Comparison of ENCODE assay signal across 29 cellular contexts in the genomic region with DNA sequence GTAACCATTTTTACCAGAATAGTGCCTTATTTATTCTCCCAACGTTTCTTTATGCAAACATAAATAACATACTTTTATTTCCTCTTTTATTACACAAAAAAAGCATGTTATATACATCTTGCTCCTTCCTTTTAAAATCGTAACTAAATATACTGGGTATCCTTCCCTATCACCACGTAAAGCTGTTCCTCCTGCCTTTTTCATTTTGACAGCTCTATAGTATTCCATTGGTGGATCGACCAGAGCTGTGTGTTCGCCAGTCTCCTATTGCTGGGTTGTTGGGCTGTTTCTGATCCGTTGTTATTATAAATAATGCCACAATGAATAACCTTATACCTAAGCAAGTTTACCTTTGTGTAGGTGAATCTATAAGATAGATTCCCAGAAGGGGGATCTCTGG.
"Had no signal": no experiment of that assay in that cellular context is flagged by ENCODE, and none has a peak within 500 bp of the region (broad histone marks: within the 10 kb centered on the region; RNA-seq: fewer than 3 reads in every experiment).

No MANE protein-coding gene starts in this region.

- DNase-seq: activated CD4-positive, alpha-beta memory T cell treated with anti-CD3 and anti-CD28 coated beads for 36 hours; activated CD4-positive, alpha-beta T cell treated with anti-CD3 and anti-CD28 coated beads, Interleukin-2, amount 10 ng/mL, durations not matched to agents 24 days and 14 days; activated CD4-positive, CD25-positive, alpha-beta regulatory T cell treated with anti-CD3 and anti-CD28 coated beads, Interleukin-2, amount 50 U/mL, for 72 hours; activated gamma-delta T cell treated with Interleukin-2 at 50 U/mL for 16 hours; activated naive CD4-positive, alpha-beta T cell treated with anti-CD3 and anti-CD28 coated beads, Interleukin-2, amount 50 U/mL, for 16 hours; activated T-cell treated with anti-CD3 and anti-CD28 coated beads, Interleukin-2, amount 50 U/mL, for 4 hours; aorta; body of pancreas; cerebellar nuclear complex; dorsolateral prefrontal cortex; effector memory CD4-positive, alpha-beta T cell; islet precursor cell; left ventricle myocardium inferior; nucleus accumbens; psoas muscle; sigmoid colon; stimulated activated CD4-positive, alpha-beta T cell treated with anti-CD3 and anti-CD28 coated beads, Interleukin-4, amount 100 ng/mL, for 24 hours; T-helper 2 cell; upper lobe of left lung had no signal

- H3K27me3 Mint-ChIP-seq: activated CD4-positive, alpha-beta memory T cell treated with anti-CD3 and anti-CD28 coated beads for 36 hours; activated CD4-positive, alpha-beta T cell treated with anti-CD3 and anti-CD28 coated beads, Interleukin-2, amount 10 ng/mL, durations not matched to agents 24 days and 14 days; activated T-helper 17 cell treated with anti-CD3 and anti-CD28 coated beads, Interleukin-2, amount 50 U/mL, for 72 hours; stimulated activated naive CD8-positive, alpha-beta T cell treated with anti-CD3 and anti-CD28 coated beads, Interleukin-15, Interleukin-2, amounts not matched to agents 100 ng/mL and 50 ng/mL, for 24 hours had no signal

- H3K4me3 Mint-ChIP-seq: activated CD4-positive, alpha-beta memory T cell treated with anti-CD3 and anti-CD28 coated beads for 36 hours; activated CD4-positive, alpha-beta T cell treated with anti-CD3 and anti-CD28 coated beads, Interleukin-2, amount 10 ng/mL, durations not matched to agents 24 days and 14 days; activated T-cell treated with anti-CD3 and anti-CD28 coated beads, Interleukin-2, amount 50 U/mL, for 4 hours; activated T-helper 17 cell treated with anti-CD3 and anti-CD28 coated beads, Interleukin-2, amount 50 U/mL, for 72 hours; stimulated activated effector memory CD8-positive, alpha-beta T cell treated with anti-CD3 and anti-CD28 coated beads, Interleukin-12 subunit alpha, Interleukin-12 subunit beta, amount 100 ng/mL, for 72 hours; stimulated activated naive CD8-positive, alpha-beta T cell treated with anti-CD3 and anti-CD28 coated beads, Interleukin-15, Interleukin-2, amounts not matched to agents 100 ng/mL and 50 ng/mL, for 24 hours had no signal

- H3K4me3 ChIP-seq: body of pancreas, cardiac muscle cell, coronary artery, dorsolateral prefrontal cortex, gastroesophageal sphincter, hepatocyte, left ventricle myocardium inferior, lung, psoas muscle, sigmoid colon, thoracic aorta, upper lobe of left lung had no signal

- H3K27ac Mint-ChIP-seq: activated CD4-positive, alpha-beta memory T cell treated with anti-CD3 and anti-CD28 coated beads for 36 hours; activated CD4-positive, alpha-beta T cell treated with anti-CD3 and anti-CD28 coated beads, Interleukin-2, amount 10 ng/mL, durations not matched to agents 24 days and 14 days; activated T-helper 17 cell treated with anti-CD3 and anti-CD28 coated beads, Interleukin-2, amount 50 U/mL, for 72 hours; stimulated activated effector memory CD8-positive, alpha-beta T cell treated with anti-CD3 and anti-CD28 coated beads, Interleukin-12 subunit alpha, Interleukin-12 subunit beta, amount 100 ng/mL, for 72 hours; stimulated activated naive CD8-positive, alpha-beta T cell treated with anti-CD3 and anti-CD28 coated beads, Interleukin-15, Interleukin-2, amounts not matched to agents 100 ng/mL and 50 ng/mL, for 24 hours had no signal

- H3K9me3 Mint-ChIP-seq: activated CD4-positive, alpha-beta memory T cell treated with anti-CD3 and anti-CD28 coated beads for 36 hours; activated CD4-positive, alpha-beta T cell treated with anti-CD3 and anti-CD28 coated beads, Interleukin-2, amount 10 ng/mL, durations not matched to agents 24 days and 14 days; activated T-cell treated with anti-CD3 and anti-CD28 coated beads, Interleukin-2, amount 50 U/mL, for 4 hours; activated T-helper 17 cell treated with anti-CD3 and anti-CD28 coated beads, Interleukin-2, amount 50 U/mL, for 72 hours; stimulated activated effector memory CD8-positive, alpha-beta T cell treated with anti-CD3 and anti-CD28 coated beads, Interleukin-12 subunit alpha, Interleukin-12 subunit beta, amount 100 ng/mL, for 72 hours; stimulated activated naive CD8-positive, alpha-beta T cell treated with anti-CD3 and anti-CD28 coated beads, Interleukin-15, Interleukin-2, amounts not matched to agents 100 ng/mL and 50 ng/mL, for 24 hours had no signal

- H3K9ac ChIP-seq: parathyroid adenoma had no signal

- H3K27ac ChIP-seq: cardiac muscle cell, hepatocyte, parathyroid adenoma, psoas muscle had no signal

- H3K27me3 ChIP-seq: body of pancreas, cardiac muscle cell, dorsolateral prefrontal cortex, gastroesophageal sphincter, hepatocyte, sigmoid colon, upper lobe of left lung had no signal

- H3K4me2 ChIP-seq: hepatocyte had no signal

- H3K36me3 ChIP-seq: cardiac muscle cell, gastroesophageal sphincter, left ventricle myocardium inferior, sigmoid colon, thoracic aorta, upper lobe of left lung had no signal

- H2AFZ ChIP-seq: hepatocyte, parathyroid adenoma had no signal

- H3K9me3 ChIP-seq: body of pancreas, gastroesophageal sphincter, left ventricle myocardium inferior, psoas muscle, sigmoid colon, thoracic aorta, upper lobe of left lung had no signal

- ATAC-seq: activated T-cell treated with anti-CD3 and anti-CD28 coated beads, Interleukin-2, amount 50 U/mL, for 4 hours; activated T-helper 17 cell treated with anti-CD3 and anti-CD28 coated beads, Interleukin-2, amount 50 U/mL, for 72 hours; body of pancreas; stimulated activated effector memory CD8-positive, alpha-beta T cell treated with anti-CD3 and anti-CD28 coated beads, Interleukin-12 subunit alpha, Interleukin-12 subunit beta, amount 100 ng/mL, for 72 hours had no signal

- H3K36me3 Mint-ChIP-seq: activated CD4-positive, alpha-beta memory T cell treated with anti-CD3 and anti-CD28 coated beads for 36 hours; stimulated activated effector memory CD8-positive, alpha-beta T cell treated with anti-CD3 and anti-CD28 coated beads, Interleukin-12 subunit alpha, Interleukin-12 subunit beta, amount 100 ng/mL, for 72 hours had no signal
